Comparison of ENCODE assay signal across 22 cellular contexts in genomic region chr5:139406960-139407359, GRCh38. TPM values are rescaled to one million over a fixed set of nuclear protein-coding genes. Genes with fewer than 3 reads are reported as not detected.
A peak's percentile ranks its signal among the peaks of the same experiment; 100 is the strongest.
DNase-seq lines count a peak whose midpoint lies in the region; ATAC-seq and TF ChIP-seq lines count a peak whose summit lies in the region.
"Had no signal": no experiment of that assay in that cellular context is flagged by ENCODE, and none has a peak within 500 bp of the region (broad histone marks: within the 10 kb centered on the region; RNA-seq: fewer than 3 reads in every experiment).

No MANE protein-coding gene starts in this region.

- no peak for TF ChIP-seq EP300 in sigmoid colon (IDR thresholded peaks at IDR 0.05)

- H3K79me2 ChIP-seq in SU-DHL-6 (ENCODE audit: insufficient read depth, low read length), result no peaks in the 10 kb centered on the region

- H3K27me3 ChIP-seq in SU-DHL-6 (ENCODE audit: low read length) (no peaks in the 10 kb centered on the region), neutrophil (no peaks in the 10 kb centered on the region), sigmoid colon (no peaks in the 10 kb centered on the region)
- H3K27me3 ChIP-seq in effector memory CD4-positive, alpha-beta T cell (replicated peaks; ENCODE audit: control insufficient read depth, insufficient read depth, low read length, poor library complexity, severe bottlenecking), result no peaks in the 10 kb centered on the region
- H3K27me3 ChIP-seq: BLaER1 had no signal

- no peaks in the 10 kb centered on the region for H3K9me3 ChIP-seq in SU-DHL-6 (ENCODE audit: insufficient read depth, low read length)
- H3K9me3 ChIP-seq in neutrophil, result no peaks in the 10 kb centered on the region
- no peaks in the 10 kb centered on the region for H3K9me3 ChIP-seq in effector memory CD4-positive, alpha-beta T cell (ENCODE audit: control insufficient read depth, low read length)
- no peaks in the 10 kb centered on the region for H3K9me3 ChIP-seq in sigmoid colon
- H3K9me3 ChIP-seq: A549, BLaER1 had no signal

- H3K4me3 Mint-ChIP-seq in natural killer cell treated with Interleukin-12 subunit alpha and Interleukin-12 subunit beta and Interleukin-15 and Interleukin-18, amount 100 ng/mL, for 72 hours, result no peak overlapping the region
- no peak overlapping the region for H3K4me3 Mint-ChIP-seq in natural killer cell
- H3K4me3 Mint-ChIP-seq: CD8-positive, alpha-beta T cell had no signal

- no peaks in the 10 kb centered on the region for H3K36me3 ChIP-seq in SU-DHL-6 (ENCODE audit: low read length)
- no peaks in the 10 kb centered on the region for H3K36me3 ChIP-seq in neutrophil
- H3K36me3 ChIP-seq in effector memory CD4-positive, alpha-beta T cell (ENCODE audit: control insufficient read depth, insufficient read depth, low read length), result no peaks in the 10 kb centered on the region
- no peaks in the 10 kb centered on the region for H3K36me3 ChIP-seq in sigmoid colon
- H3K36me3 ChIP-seq: BLaER1 had no signal

- WGBS in sigmoid colon, 2 donors, result 93 to 95% methylated on average over 2 of the region's 2 CpGs

- H3K9me3 Mint-ChIP-seq in natural killer cell treated with Interleukin-12 subunit alpha and Interleukin-12 subunit beta and Interleukin-15 and Interleukin-18, amount 100 ng/mL, for 72 hours, result no peaks in the 10 kb centered on the region
- no peaks in the 10 kb centered on the region for H3K9me3 Mint-ChIP-seq in natural killer cell
- H3K9me3 Mint-ChIP-seq: CD8-positive, alpha-beta T cell had no signal

- H3K4me1 Mint-ChIP-seq in natural killer cell treated with Interleukin-12 subunit alpha and Interleukin-12 subunit beta and Interleukin-15 and Interleukin-18, amount 100 ng/mL, for 72 hours (ENCODE audit: low read depth in 2 of 2), result peaks cover 20 to 25% of the 10 kb centered on the region in 2 donors
- peaks cover 22% of the 10 kb centered on the region in 2 donors for H3K4me1 Mint-ChIP-seq in natural killer cell

- no peaks in the 10 kb centered on the region for H4K20me1 ChIP-seq in SU-DHL-6 (ENCODE audit: low read depth, low read length)
- H4K20me1 ChIP-seq: BLaER1 had no signal

- H3K27me3 Mint-ChIP-seq in natural killer cell treated with Interleukin-12 subunit alpha and Interleukin-12 subunit beta and Interleukin-15 and Interleukin-18, amount 100 ng/mL, for 72 hours, result no peaks in the 10 kb centered on the region
- H3K27me3 Mint-ChIP-seq in natural killer cell (ENCODE audit: low read depth in 2 of 2), result no peaks in the 10 kb centered on the region

- H2AFZ ChIP-seq in SU-DHL-6 (ENCODE audit: low read depth, low read length, severe bottlenecking), result peak overlapping the region; percentile 19

- TF ChIP-seq CTCF in natural killer cell (IDR thresholded peaks at IDR 0.05) (no peak), SU-DHL-6 (IDR thresholded peaks at IDR 0.05; ENCODE audit: insufficient read depth, low read length, poor library complexity, severe bottlenecking) (no peak), neutrophil (IDR thresholded peaks at IDR 0.05) (no peak), sigmoid colon (IDR thresholded peaks at IDR 0.05) (no peak)

- intact Hi-C loops in natural killer cell (cut with micrococcal nuclease), result no loop called here
- intact Hi-C loops in sigmoid colon (cut with DNase I), result no loop called here

- H3K27ac Mint-ChIP-seq in natural killer cell treated with Interleukin-12 subunit alpha and Interleukin-12 subunit beta and Interleukin-15 and Interleukin-18, amount 100 ng/mL, for 72 hours, result no peak overlapping the region
- H3K27ac Mint-ChIP-seq in natural killer cell, result no peak overlapping the region

- TF ChIP-seq POLR2A in sigmoid colon (IDR thresholded peaks at IDR 0.05), result no peak

- no peak for ATAC-seq in natural killer cell treated with Interleukin-12 subunit alpha and Interleukin-12 subunit beta and Interleukin-15 and Interleukin-18, amount 100 ng/mL, for 72 hours
- ATAC-seq in natural killer cell, result no peak
- ATAC-seq: A549; CD8-positive, alpha-beta T cell; HCT116; Panc1 had no signal

- no peaks in the 10 kb centered on the region for H3K9me2 ChIP-seq in SU-DHL-6 (replicated peaks; ENCODE audit: insufficient read depth, low read length)

- H3K9ac ChIP-seq in SU-DHL-6 (ENCODE audit: low read length), result no peak overlapping the region
- H3K9ac ChIP-seq: BLaER1, KMS-11 had no signal

- peak; percentile 6 for DNase-seq in natural killer cell treated with Interleukin-12 subunit alpha and Interleukin-12 subunit beta and Interleukin-15 and Interleukin-18, amount 100 ng/mL, for 72 hours (ENCODE audit: low spot score)
- DNase-seq in natural killer cell (no peak), sigmoid colon (no peak), NCI-H774 (lab: John Stamatoyannopoulos, UW) (no peak), NCI-H510A (lab: John Stamatoyannopoulos, UW) (no peak)
- no peak for DNase-seq in effector memory CD4-positive, alpha-beta T cell
- DNase-seq: Calu3; CD8-positive, alpha-beta T cell; GOT3; NCI-H1048; NCI-H1930; NCI-H226; NCI-H524 treated with DMSO at 0.1 percent for 48 hours had no signal

- H3K36me3 Mint-ChIP-seq in natural killer cell treated with Interleukin-12 subunit alpha and Interleukin-12 subunit beta and Interleukin-15 and Interleukin-18, amount 100 ng/mL, for 72 hours, result no peaks in the 10 kb centered on the region
- H3K36me3 Mint-ChIP-seq in natural killer cell, result no peaks in the 10 kb centered on the region

- H3K4me2 ChIP-seq in SU-DHL-6 (ENCODE audit: low read depth, low read length, poor library complexity, severe bottlenecking), result no peak overlapping the region
- H3K4me2 ChIP-seq: A549, KMS-11 had no signal

- H3K4me1 ChIP-seq in neutrophil (ENCODE audit: control insufficient read depth in 1 of 2, insufficient read depth in 1 of 2, low read depth in 1 of 2, low read length in 1 of 2), result peaks cover 14 to 16% of the 10 kb centered on the region in 2 experiments
- peaks cover 8% of the 10 kb centered on the region for H3K4me1 ChIP-seq in effector memory CD4-positive, alpha-beta T cell (ENCODE audit: control insufficient read depth, insufficient read depth, low read length, poor library complexity, severe bottlenecking)
- peaks cover 0 to 40% (median 37%) of the 10 kb centered on the region in 4 donors for H3K4me1 ChIP-seq in sigmoid colon

- H3F3A ChIP-seq in SU-DHL-6 (ENCODE audit: insufficient read depth), result peaks cover 6% of the 10 kb centered on the region

- H3K27ac ChIP-seq in SU-DHL-6 (ENCODE audit: low read depth, low read length), result no peak overlapping the region
- H3K27ac ChIP-seq in neutrophil, result peak overlapping the region; percentile 2
- no peak overlapping the region for H3K27ac ChIP-seq in effector memory CD4-positive, alpha-beta T cell (ENCODE audit: insufficient read depth, low read length, poor library complexity, severe bottlenecking)
- no peak overlapping the region for H3K27ac ChIP-seq in sigmoid colon
- H3K27ac ChIP-seq: A549, BLaER1, KMS-11 had no signal

- H3K4me3 ChIP-seq in SU-DHL-6 (ENCODE audit: insufficient read depth, low read length, poor library complexity, severe bottlenecking), result no peak overlapping the region
- no peak overlapping the region for H3K4me3 ChIP-seq in neutrophil (ENCODE audit: low read depth in 1 of 2, low read length in 1 of 2)
- H3K4me3 ChIP-seq in effector memory CD4-positive, alpha-beta T cell (ENCODE audit: insufficient read depth, low read depth, low read length, poor library complexity, severe bottlenecking), result no peak overlapping the region
- no peak overlapping the region for H3K4me3 ChIP-seq in sigmoid colon
- H3K4me3 ChIP-seq: A549, BLaER1 had no signal

RNA-seq across cellular contexts. Expression of gene SPATA24, which starts 3.1 kb away (rescaled TPM):
- total RNA-seq in natural killer cell treated with Interleukin-12 subunit alpha and Interleukin-12 subunit beta and Interleukin-15 and Interleukin-18, amount 100 ng/mL, for 72 hours, result 1 to 10 TPM; 6.4 to 7.2 TPM
- total RNA-seq in natural killer cell, result 1 to 10 TPM; 1.6 to 2.9 (median 2.7) TPM
- 1 to 10 TPM; 1.4 to 7.9 (median 2.0) TPM for total RNA-seq in sigmoid colon
- 1 to 10 TPM; 7.3 to 9.0 (median 7.9) TPM for polyA plus RNA-seq in sigmoid colon

RNA-seq across cellular contexts. Expression of gene PROB1, which starts 12.1 kb away (rescaled TPM):
- total RNA-seq in natural killer cell treated with Interleukin-12 subunit alpha and Interleukin-12 subunit beta and Interleukin-15 and Interleukin-18, amount 100 ng/mL, for 72 hours, result 1 to 10 TPM; 3.4 to 6.6 TPM
- total RNA-seq in natural killer cell (1 to 10 TPM in 1 of 3 donors, under 1 TPM in 2; 0.91 to 1.0 (median 0.96) TPM), sigmoid colon (under 1 TPM; 0.16 to 0.55 (median 0.31) TPM)
- polyA plus RNA-seq in sigmoid colon, result 1 to 10 TPM in 1 of 3 donors, under 1 TPM in 2; under 0.01 to 1.8 (median 0.69) TPM

RNA-seq across cellular contexts. Expression of gene MZB1, which starts 17.2 kb away (rescaled TPM):
- 10 to 100 TPM; 10.3 to 27.6 TPM for total RNA-seq in natural killer cell treated with Interleukin-12 subunit alpha and Interleukin-12 subunit beta and Interleukin-15 and Interleukin-18, amount 100 ng/mL, for 72 hours
- total RNA-seq in natural killer cell, result 10 to 100 TPM in 1 of 3 donors, 1 to 10 TPM in 2; 2.0 to 60.0 (median 2.8) TPM
- total RNA-seq in sigmoid colon, result 1 to 10 TPM in 1 of 4 donors, not detected in 3; 2.2 TPM
- polyA plus RNA-seq in sigmoid colon, result 10 to 100 TPM in 1 of 3 donors, 1 to 10 TPM in 2; 2.4 to 29.2 (median 3.9) TPM
- total RNA-seq: Calu3, MCF 10A, SK-MEL-5 had no signal

RNA-seq across cellular contexts. Expression of gene SLC23A1, which starts 23.9 kb away (rescaled TPM):
- total RNA-seq in natural killer cell treated with Interleukin-12 subunit alpha and Interleukin-12 subunit beta and Interleukin-15 and Interleukin-18, amount 100 ng/mL, for 72 hours, result under 1 TPM; 0.36 to 0.78 TPM
- total RNA-seq in natural killer cell (not detected), sigmoid colon (not detected)
- polyA plus RNA-seq in sigmoid colon, result 1 to 10 TPM in 2 of 3 donors, under 1 TPM in 1; 0.60 to 2.1 (median 1.7) TPM
- total RNA-seq: CD8-positive, alpha-beta T cell; MCF 10A; SK-MEL-5 had no signal

RNA-seq across cellular contexts. Expression of gene DNAJC18, which starts 32.4 kb away (rescaled TPM):
- total RNA-seq in natural killer cell treated with Interleukin-12 subunit alpha and Interleukin-12 subunit beta and Interleukin-15 and Interleukin-18, amount 100 ng/mL, for 72 hours, result 10 to 100 TPM; 11.9 to 12.6 TPM
- total RNA-seq in natural killer cell (1 to 10 TPM; 2.9 to 4.9 (median 3.6) TPM), sigmoid colon (10 to 100 TPM in 2 of 4 donors, 1 to 10 TPM in 2; 6.8 to 12.5 (median 10.0) TPM)
- 1 to 10 TPM; 1.2 to 2.8 (median 1.8) TPM for polyA plus RNA-seq in sigmoid colon
